Comparison of ENCODE assay signal across 5 cellular contexts in the genomic region with DNA sequence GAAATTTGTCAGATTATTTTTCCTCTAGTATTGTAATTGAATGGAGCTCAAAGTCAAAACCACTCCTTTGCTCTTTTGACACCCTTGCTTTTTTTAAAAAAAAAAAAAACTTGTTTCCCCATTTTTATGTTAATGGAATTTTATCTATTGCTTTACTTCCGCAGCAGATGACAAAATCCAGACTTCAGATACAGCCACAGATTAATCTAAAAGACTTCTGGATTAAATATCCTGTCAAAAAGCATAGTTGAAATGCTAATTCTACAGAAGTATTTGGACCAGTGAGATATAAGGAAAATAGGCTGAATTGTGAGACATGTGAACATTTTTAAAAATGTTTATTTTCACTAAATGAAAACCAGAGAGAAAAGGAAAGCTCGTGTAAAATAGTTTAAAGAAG.
"Had no signal": no experiment of that assay in that cellular context is flagged by ENCODE, and none has a peak within 500 bp of the region (broad histone marks: within the 10 kb centered on the region; RNA-seq: fewer than 3 reads in every experiment).

No MANE protein-coding gene starts in this region.

- ATAC-seq: HepG2, K562 had no signal

- H3K27ac ChIP-seq: HL-60 had no signal

- DNase-seq: IMR-90, KBM-7 had no signal

- H3K4me3 ChIP-seq: K562 had no signal
